In genomic region chr7:4712371-4713182, GRCh38 we compare ENCODE assay signal across 8 cellular contexts. TPM values are rescaled to one million over a fixed set of nuclear protein-coding genes. Genes with fewer than 3 reads are reported as not detected.
DNase-seq lines count a peak whose midpoint lies in the region; ATAC-seq and TF ChIP-seq lines count a peak whose summit lies in the region.

No MANE protein-coding gene starts in this region.

- ATAC-seq in activated naive CD4-positive, alpha-beta T cell treated with anti-CD3 and anti-CD28 coated beads, Interleukin-2, amount 50 U/mL, for 72 hours, result peak; percentile 40 to 75
- ATAC-seq in HG03342 (IDR thresholded peaks at IDR 0.05; ENCODE audit: unreplicated experiment), result peak; percentile 56
- peak; percentile 99 for ATAC-seq in PC-3
- no peak for ATAC-seq in HG03139 (IDR thresholded peaks at IDR 0.05; ENCODE audit: unreplicated experiment)

- H3K27me3 ChIP-seq in PC-3 (ENCODE audit: low read length), result no peaks in the 10 kb centered on the region
- no peaks in the 10 kb centered on the region for H3K27me3 ChIP-seq in liver (ENCODE audit: control insufficient read depth in 4 of 4, insufficient read depth in 4 of 4, low read length in 3 of 4)
- no peaks in the 10 kb centered on the region for H3K27me3 ChIP-seq in Caco-2 (replicated peaks; ENCODE audit: control insufficient read depth, insufficient read depth, low read length)

- H3K27ac ChIP-seq in PC-3 (ENCODE audit: low read length) (0 out of 2 replicates have a peak overlapping the region, but pooled peaks have one; percentile 8), liver (ENCODE audit: low read depth in 1 of 2, low read length in 2 of 2) (peak overlapping the region; percentile 81 to 82)

- no peak for TF ChIP-seq CTCF in PC-3 (conservative IDR thresholded peaks at IDR 0.05; ENCODE audit: low read depth, low read length)
- TF ChIP-seq CTCF in liver (IDR thresholded peaks at IDR 0.05; ENCODE audit: low read depth, low read length, missing input control), result no peak
- no peak for TF ChIP-seq CTCF in Caco-2 (IDR thresholded peaks at IDR 0.05; ENCODE audit: insufficient read depth in 1 of 2, low read depth in 1 of 2, low read length in 1 of 2, severe bottlenecking in 1 of 2, unreplicated experiment in 1 of 2)

- H4K20me1 ChIP-seq in PC-3 (ENCODE audit: low read length), result peaks cover 16% of the 10 kb centered on the region; the same call in 1 of the 2 replicates

- no peak for DNase-seq in activated naive CD4-positive, alpha-beta T cell treated with anti-CD3 and anti-CD28 coated beads, Interleukin-2, amount 50 U/mL, for 72 hours (ENCODE audit: low spot score in 2 of 2)
- DNase-seq in activated naive CD4-positive, alpha-beta T cell (lab: John Stamatoyannopoulos, UW), result no peak
- DNase-seq in PC-3, result peak; percentile 76
- DNase-seq in Caco-2, result no peak
- no peak for DNase-seq in activated gamma-delta T cell treated with Interleukin-2 at 50 U/mL for 16 hours

- H3K36me3 Mint-ChIP-seq in activated naive CD4-positive, alpha-beta T cell treated with anti-CD3 and anti-CD28 coated beads, Interleukin-2, amount 50 U/mL, for 72 hours, result peaks cover 0 to 16% of the 10 kb centered on the region in 2 donors
- peaks cover 49% of the 10 kb centered on the region for H3K36me3 Mint-ChIP-seq in Caco-2 (ENCODE audit: insufficient read depth, unreplicated experiment)

- POLR2A ChIA-PET in PC-3 (lab: Charles Lee; ENCODE audit: unreplicated experiment) (interaction anchor here (1.1 kb wide), 1 partner anchor 12 kb away, joined by 3 read pairs; no protein-coding TSS in a partner anchor), Caco-2 (lab: Charles Lee) (interaction anchor here (0.7 kb wide), 1 partner anchor 62 kb away, joined by 9 read pairs; no protein-coding TSS in a partner anchor)

- H3K4me3 ChIP-seq in PC-3 (ENCODE audit: low read length), result no peak overlapping the region
- no peak overlapping the region for H3K4me3 ChIP-seq in liver (ENCODE audit: low read depth in 1 of 3, low read length in 3 of 3)
- no peak overlapping the region for H3K4me3 ChIP-seq in Caco-2 (ENCODE audit: low read depth, low read length)

- no peaks in the 10 kb centered on the region for H3K9me2 ChIP-seq in PC-3 (replicated peaks; ENCODE audit: low read length)

- H3K9ac ChIP-seq in PC-3 (ENCODE audit: low read length) (no peak overlapping the region), liver (ENCODE audit: low read depth in 1 of 2, low read length in 2 of 2) (peak overlapping the region; percentile 22 to 33)

- H3K27ac Mint-ChIP-seq in activated naive CD4-positive, alpha-beta T cell treated with anti-CD3 and anti-CD28 coated beads, Interleukin-2, amount 50 U/mL, for 72 hours, result no peak overlapping the region
- H3K27ac Mint-ChIP-seq in Caco-2 (ENCODE audit: unreplicated experiment), result no peak overlapping the region

- peaks cover 14% of the 10 kb centered on the region for H3K4me1 ChIP-seq in PC-3 (ENCODE audit: insufficient read depth, low read length)
- H3K4me1 ChIP-seq in liver (ENCODE audit: control insufficient read depth in 4 of 4, insufficient read depth in 4 of 4, low read length in 3 of 4), result peaks cover 7 to 30% (median 23%) of the 10 kb centered on the region in 4 donors
- peaks cover 7% of the 10 kb centered on the region; the same call in 1 of the 2 replicates for H3K4me1 ChIP-seq in Caco-2

- peak; percentile 32 to 36 for TF ChIP-seq RAD21 in liver (IDR thresholded peaks at IDR 0.05)

- peaks cover 12% of the 10 kb centered on the region for H3K4me1 Mint-ChIP-seq in Caco-2 (ENCODE audit: low read depth, unreplicated experiment)

- no peaks in the 10 kb centered on the region for H3K27me3 Mint-ChIP-seq in Caco-2 (ENCODE audit: insufficient read depth, unreplicated experiment)

- H3K36me3 ChIP-seq in PC-3 (ENCODE audit: low read depth, low read length) (no peaks in the 10 kb centered on the region), liver (ENCODE audit: control insufficient read depth in 4 of 4, insufficient read depth in 3 of 4, low read depth in 1 of 4, low read length in 3 of 4) (no peaks in the 10 kb centered on the region), Caco-2 (ENCODE audit: control insufficient read depth, insufficient read depth, low read length) (peaks cover 1% of the 10 kb centered on the region; the same call in 1 of the 2 replicates)

- no peak overlapping the region for H3K4me3 Mint-ChIP-seq in Caco-2 (ENCODE audit: unreplicated experiment)

- H3K9me3 ChIP-seq in PC-3 (ENCODE audit: low read length) (no peaks in the 10 kb centered on the region), liver (ENCODE audit: control insufficient read depth in 4 of 4, low read length in 3 of 4) (no peaks in the 10 kb centered on the region), Caco-2 (no peaks in the 10 kb centered on the region)

- H3K9me3 Mint-ChIP-seq in activated naive CD4-positive, alpha-beta T cell treated with anti-CD3 and anti-CD28 coated beads, Interleukin-2, amount 50 U/mL, for 72 hours, result no peaks in the 10 kb centered on the region
- no peaks in the 10 kb centered on the region for H3K9me3 Mint-ChIP-seq in Caco-2 (ENCODE audit: unreplicated experiment)

- CTCF ChIA-PET in PC-3 (lab: Charles Lee) (no interaction called here), Caco-2 (lab: Charles Lee) (interaction anchor here (0.5 kb wide), 1 partner anchor 437 kb away, joined by 3 read pairs; no protein-coding TSS in a partner anchor)

- no peaks in the 10 kb centered on the region for H3F3A ChIP-seq in PC-3 (ENCODE audit: low read length, unreplicated experiment)

- H3K79me2 ChIP-seq in PC-3 (ENCODE audit: low read length), result peaks cover 83% of the 10 kb centered on the region

- intact Hi-C loops in PC-3 (cut with micrococcal nuclease) (loop anchor here (1.0 kb wide), 1 partner anchor 33 kb away; no protein-coding TSS in a partner anchor), Caco-2 (cut with micrococcal nuclease; ENCODE audit: unreplicated experiment) (no loop called here)

- no TSS peak for BruUV-seq in PC-3 (replicated peaks; lab: Mats Ljungman, UMichigan)
- no TSS peak for BruUV-seq in Caco-2 (replicated peaks; lab: Mats Ljungman, UMichigan)

- WGBS in liver, result 55% methylated on average over 22 of the region's 22 CpGs

- H3K4me2 ChIP-seq in PC-3 (ENCODE audit: low read length), result peak overlapping the region; percentile 53

- no peak overlapping the region for H2AFZ ChIP-seq in PC-3 (ENCODE audit: low read length)

TF ChIP-seq in liver, 16 proteins besides CTCF, POLR2A, EP300 and RAD21 (continues in another document):
- TF ChIP-seq EGR1 (IDR thresholded peaks at IDR 0.05; ENCODE audit: low read depth in 2 of 2) (no peak), NR2F2 (IDR thresholded peaks at IDR 0.05) (no peak), ATF3 (IDR thresholded peaks at IDR 0.05) (peak; percentile 50), HNF4G (IDR thresholded peaks at IDR 0.05) (no peak), GABPA (IDR thresholded peaks at IDR 0.05 in 1 of 2, conservative IDR thresholded peaks at IDR 0.05 in 1 of 2) (no peak), REST (IDR thresholded peaks at IDR 0.05) (no peak), FOXA2 (IDR thresholded peaks at IDR 0.05) (peak; percentile 86), YY1 (IDR thresholded peaks at IDR 0.05) (peak; percentile 27), MAX (IDR thresholded peaks at IDR 0.05) (peak; percentile 61), FOXA1 (IDR thresholded peaks at IDR 0.05) (no peak), SP1 (IDR thresholded peaks at IDR 0.05) (peak; percentile 32), TAF1 (conservative IDR thresholded peaks at IDR 0.05) (no peak)

RNA-seq across cellular contexts. Expression of gene FOXK1, which starts 30.5 kb away (rescaled TPM):
- 10 to 100 TPM; 37.1 to 40.5 TPM for total RNA-seq in activated naive CD4-positive, alpha-beta T cell treated with anti-CD3 and anti-CD28 coated beads, Interleukin-2, amount 50 U/mL, for 72 hours
- 13.2 and 22.8 TPM in 2 replicates for total RNA-seq in PC-3 (2014; rRNA removed)
- 1 to 10 TPM; 7.5 to 8.5 TPM for total RNA-seq in liver
- 1 to 10 TPM; 1.2 to 1.3 TPM for polyA plus RNA-seq in liver
- total RNA-seq in Caco-2 (2022), result 50.8 and 51.2 TPM in 2 replicates
